In genomic region chr1:67430358-67431155, GRCh38 we compare ENCODE assay signal across 8 cellular contexts. TPM values are rescaled to one million over a fixed set of nuclear protein-coding genes. Genes with fewer than 3 reads are reported as not detected.
A peak's percentile ranks its signal among the peaks of the same experiment; 100 is the strongest.
DNase-seq lines count a peak whose midpoint lies in the region; ATAC-seq, FAIRE-seq and TF ChIP-seq lines count a peak whose summit lies in the region.

TSS of gene SERBP1 (minus strand) at chr1:67430402. CDS start at chr1:67430300, 102 bp downstream.

- no peak for FAIRE-seq in pancreas (lab: Jason Lieb, UNC)

- H3K36me3 ChIP-seq in pancreas (peaks cover 0 to 5% (median 4%) of the 10 kb centered on the region in 3 donors), tibial artery (peaks cover 5 to 6% (median 6%) of the 10 kb centered on the region in 3 donors)

- no peak for TF ChIP-seq CTCF in GM12864 (IDR thresholded peaks at IDR 0.05; ENCODE audit: low read depth, low read length, missing control alignments)
- TF ChIP-seq CTCF in pancreas (IDR thresholded peaks at IDR 0.05), result no peak
- peak in 1 of 2 experiments; percentile 14 for TF ChIP-seq CTCF in tibial artery (IDR thresholded peaks at IDR 0.05)

- H3K4me1 ChIP-seq in pancreas (peaks cover 2 to 18% (median 13%) of the 10 kb centered on the region in 3 donors), tibial artery (peaks cover 0 to 56% (median 22%) of the 10 kb centered on the region in 4 donors)

- H3K27ac ChIP-seq in pancreas (peak within 1 kb of the TSS; percentile 90 to 95 (median 92)), tibial artery (peak within 1 kb of the TSS; percentile 94 to 98)

- intact Hi-C loops in Right ventricle myocardium inferior (cut with DNase I) (loop anchor here (2.0 to 10.0 kb wide), 3 partner anchors 30 to 506 kb away; partner anchors contain the start of genes DNAI4 and MIER1), pancreas (cut with DNase I) (no loop called here), tibial artery (cut with DNase I; ENCODE audit: low total_unique reads) (no loop called here)

- H3K4me3 ChIP-seq in GM12864 (ENCODE audit: low read depth, low read length) (peak within 1 kb of the TSS; percentile 96), pancreas (peak within 1 kb of the TSS; percentile 76 to 94 (median 86)), tibial artery (peak within 1 kb of the TSS; percentile 81 to 84)

- ATAC-seq in HG02759 (IDR thresholded peaks at IDR 0.05; ENCODE audit: unreplicated experiment) (peak; percentile 86), Right ventricle myocardium inferior (peak; percentile 99), pancreas (peak; percentile 93 to 97 (median 94))

- H3K9me3 ChIP-seq in pancreas, result no peaks in the 10 kb centered on the region
- H3K9me3 ChIP-seq in tibial artery, result no peaks in the 10 kb centered on the region

- 0% methylated on average over 61 to 62 of the region's 62 CpGs for WGBS in pancreas, 2 donors

- H3K27me3 ChIP-seq in pancreas (no peaks in the 10 kb centered on the region), tibial artery (no peaks in the 10 kb centered on the region)

- DNase-seq in GM12864 (ENCODE audit: low read depth) (peak; percentile 97), NCI-H1417 (lab: John Stamatoyannopoulos, UW) (peak; percentile 98 to 99 (median 98)), SW 1271 (lab: John Stamatoyannopoulos, UW) (peak; percentile 86 to 93), Right ventricle myocardium inferior (ENCODE audit: missing footprints) (peak; percentile 99), pancreas (peak; percentile 93 to 97 (median 96)), tibial artery (peak; percentile 97)
- peak; percentile 89 for DNase-seq in activated naive CD8-positive, alpha-beta T cell treated with anti-CD3 and anti-CD28 coated beads, Interleukin-2, amount 50 U/mL, for 16 hours (ENCODE audit: low read depth, low spot score)

RNA-seq across cellular contexts. Expression of gene SERBP1, which starts in this region (rescaled TPM):
- total RNA-seq in Right ventricle myocardium inferior, result 123 TPM
- 100 to 1,000 TPM in 3 of 6 donors, 10 to 100 TPM in 3; 68.0 to 138 (median 101) TPM for total RNA-seq in pancreas
- polyA plus RNA-seq in pancreas, result 10 to 100 TPM; 38.8 to 62.9 TPM

Comparison
In these comparisons a context has a peak if more than half of its experiments do, and no peak if none do; other contexts are left out.
1. Peak in every context shown above with its lines: DNase-seq, ATAC-seq, H3K4me3 ChIP-seq and H3K27ac ChIP-seq.